Comparison of ENCODE assay signal across 8 cellular contexts in genomic region chr22:31660860-31661341, GRCh38. TPM values are rescaled to one million over a fixed set of nuclear protein-coding genes. Genes with fewer than 3 reads are reported as not detected.
A peak's percentile ranks its signal among the peaks of the same experiment; 100 is the strongest.
DNase-seq lines count a peak whose midpoint lies in the region; ATAC-seq and TF ChIP-seq lines count a peak whose summit lies in the region.
"Not testable (repeated sequence)": the region's sequence is repeated elsewhere in the genome, so short reads cannot be mapped to it uniquely, and the experiment has no call there.

No MANE protein-coding gene starts in this region.

- H3K27ac ChIP-seq in CD4-positive, alpha-beta T cell (ENCODE audit: low read depth, low read length); HEK293 (ENCODE audit: extremely low read depth, low read depth, low read length); OCI-LY7 (ENCODE audit: low read depth, low read length, poor library complexity, severe bottlenecking); right atrium auricular region; neural progenitor cell: not testable (repeated sequence)
- peak overlapping the region; percentile 65 for H3K27ac ChIP-seq in caudate nucleus (ENCODE audit: low read depth, low read length)

- POLR2A ChIA-PET in CD4-positive, alpha-beta T cell (lab: Charles Lee): interaction anchor here (1.6 to 2.6 kb wide), 5 partner anchors 16 to 310 kb away, joined by 6 to 75 read pairs (median 19); partner anchors contain the start of gene DEPDC5
- POLR2A ChIA-PET in HEK293 (lab: Yijun Ruan, JAX): interaction anchor here (0.9 to 3.6 kb wide), 10 partner anchors 8 to 309 kb away, joined by 3 to 39 read pairs (median 12); partner anchors contain the start of gene DEPDC5
- POLR2A ChIA-PET in OCI-LY7 (lab: Charles Lee): interaction anchor here (0.6 kb wide), 1 partner anchor 315 kb away, joined by 3 read pairs; the partner anchor contains the start of gene PATZ1
- POLR2A ChIA-PET in activated CD4-positive, alpha-beta memory T cell treated with anti-CD3 and anti-CD28 coated beads, Interleukin-2, amount 10 ng/mL, durations not matched to agents 7 days and 5 days (lab: Charles Lee): interaction anchor here (0.9 to 3.2 kb wide), 17 partner anchors 8 to 370 kb away, joined by 3 to 37 read pairs (median 7); partner anchors contain the start of genes DEPDC5, PATZ1 and PRR14L

- H3K36me3 ChIP-seq in HEK293 (ENCODE audit: control insufficient read depth in 2 of 2, insufficient read depth in 1 of 2, low read length in 2 of 2); OCI-LY7 (ENCODE audit: insufficient read depth, low read length); right atrium auricular region; neural progenitor cell: not testable (repeated sequence)

- not testable (repeated sequence) for BruUV-seq in OCI-LY7 (replicated peaks; lab: Mats Ljungman, UMichigan)

- H3K79me2 ChIP-seq in OCI-LY7 (ENCODE audit: insufficient read depth, low read depth, low read length) (peaks cover 45% of the 10 kb centered on the region), neural progenitor cell (ENCODE audit: low read depth) (peaks cover 61% of the 10 kb centered on the region)

- not testable (repeated sequence) for H3F3A ChIP-seq in neural progenitor cell (ENCODE audit: low read depth)

- H3K27ac Mint-ChIP-seq in CD4-positive, alpha-beta T cell: peak overlapping the region; percentile 98
- H3K27ac Mint-ChIP-seq in activated CD4-positive, alpha-beta memory T cell treated with anti-CD3 and anti-CD28 coated beads, Interleukin-2, amount 10 ng/mL, durations not matched to agents 7 days and 5 days: peak overlapping the region; percentile 91
- H3K27ac Mint-ChIP-seq in neural progenitor cell: not testable (repeated sequence)

- peak overlapping the region; percentile 69 for H3K9ac ChIP-seq in neural progenitor cell

- intact Hi-C loops in CD4-positive, alpha-beta T cell (cut with DNase I, micrococcal nuclease): loop anchor here (5.0 to 10.0 kb wide), 4 partner anchors 311 to 814 kb away; partner anchors contain the start of genes FBXO7 (in 2 of the 2), RFPL2 (in 1 of the 2) and RTCB (in 1 of the 2)
- intact Hi-C loops in OCI-LY7 (cut with micrococcal nuclease; ENCODE audit: unreplicated experiment): loop anchor here (10.0 kb wide), 1 partner anchor 184 kb away; no protein-coding TSS in a partner anchor

- not testable (repeated sequence) for H3K9me3 Mint-ChIP-seq in CD4-positive, alpha-beta T cell; activated CD4-positive, alpha-beta memory T cell treated with anti-CD3 and anti-CD28 coated beads, Interleukin-2, amount 10 ng/mL, durations not matched to agents 7 days and 5 days; neural progenitor cell

- H3K4me3 Mint-ChIP-seq in CD4-positive, alpha-beta T cell: peak overlapping the region; percentile 99
- H3K4me3 Mint-ChIP-seq in activated CD4-positive, alpha-beta memory T cell treated with anti-CD3 and anti-CD28 coated beads, Interleukin-2, amount 10 ng/mL, durations not matched to agents 7 days and 5 days: peak overlapping the region; percentile 91
- H3K4me3 Mint-ChIP-seq in neural progenitor cell: peak overlapping the region; percentile 100

- H4K20me1 ChIP-seq in OCI-LY7 (ENCODE audit: insufficient read depth, low read length); neural progenitor cell (ENCODE audit: low read depth): not testable (repeated sequence)

- not testable (repeated sequence) for H3K9me2 ChIP-seq in OCI-LY7 (ENCODE audit: insufficient read depth, low read length)

- not testable (repeated sequence) for H2AFZ ChIP-seq in OCI-LY7 (ENCODE audit: low read length); neural progenitor cell (replicated peaks)

- not testable (repeated sequence) for H3K27me3 Mint-ChIP-seq in CD4-positive, alpha-beta T cell; activated CD4-positive, alpha-beta memory T cell treated with anti-CD3 and anti-CD28 coated beads, Interleukin-2, amount 10 ng/mL, durations not matched to agents 7 days and 5 days; neural progenitor cell (ENCODE audit: insufficient read depth, low read depth)

- peak overlapping the region; percentile 94 for H3K4me3 ChIP-seq in HEK293 (ENCODE audit: low read depth, low read length)
- peak overlapping the region; percentile 95 for H3K4me3 ChIP-seq in OCI-LY7 (ENCODE audit: low read depth, low read length, poor library complexity, severe bottlenecking)
- peak overlapping the region; percentile 74 to 80 for H3K4me3 ChIP-seq in right atrium auricular region
- peak overlapping the region; percentile 78 for H3K4me3 ChIP-seq in neural progenitor cell

- peaks cover 38% of the 10 kb centered on the region for H3K4me1 Mint-ChIP-seq in CD4-positive, alpha-beta T cell (ENCODE audit: low read depth)
- peaks cover 37% of the 10 kb centered on the region for H3K4me1 Mint-ChIP-seq in activated CD4-positive, alpha-beta memory T cell treated with anti-CD3 and anti-CD28 coated beads, Interleukin-2, amount 10 ng/mL, durations not matched to agents 7 days and 5 days
- H3K4me1 Mint-ChIP-seq in neural progenitor cell: peaks cover 19% of the 10 kb centered on the region

- not testable (repeated sequence) for H3K9me3 ChIP-seq in CD4-positive, alpha-beta T cell (ENCODE audit: control insufficient read depth, low read length); HEK293 (ENCODE audit: control insufficient read depth, insufficient read depth, low read depth, low read length); OCI-LY7 (ENCODE audit: low read length); right atrium auricular region; neural progenitor cell (ENCODE audit: low read depth)

- H3K27me3 ChIP-seq in CD4-positive, alpha-beta T cell (ENCODE audit: control insufficient read depth, insufficient read depth, low read length); right atrium auricular region; neural progenitor cell: not testable (repeated sequence)

- not testable (repeated sequence) for TF ChIP-seq CTCF in CD4-positive, alpha-beta T cell (IDR thresholded peaks at IDR 0.05); HEK293 (tag by site-specific recombination; IDR thresholded peaks at IDR 0.05); OCI-LY7 (conservative IDR thresholded peaks at IDR 0.05; ENCODE audit: low read length); right atrium auricular region (IDR thresholded peaks at IDR 0.05); neural progenitor cell (IDR thresholded peaks at IDR 0.05)

- peak overlapping the region; percentile 97 for H3K4me2 ChIP-seq in OCI-LY7 (ENCODE audit: low read length)
- H3K4me2 ChIP-seq in neural progenitor cell: peak overlapping the region; percentile 91

- CTCF ChIA-PET in CD4-positive, alpha-beta T cell (lab: Charles Lee): interaction anchor here (2.5 kb wide), 1 partner anchor 16 kb away, joined by 7 read pairs; no protein-coding TSS in a partner anchor
- CTCF ChIA-PET in HEK293 (lab: Yijun Ruan, JAX) (interaction anchor here (0.5 to 9.3 kb wide), 8 partner anchors 14 to 606 kb away, joined by 3 to 126 read pairs (median 4); no protein-coding TSS in a partner anchor), OCI-LY7 (lab: Charles Lee; ENCODE audit: unreplicated experiment) (interaction anchor here (0.6 to 1.6 kb wide), 3 partner anchors 16 to 27 kb away, joined by 3 to 4 read pairs (median 3); no protein-coding TSS in a partner anchor)
- CTCF ChIA-PET in activated CD4-positive, alpha-beta memory T cell treated with anti-CD3 and anti-CD28 coated beads, Interleukin-2, amount 10 ng/mL, durations not matched to agents 7 days and 5 days (lab: Charles Lee): interaction anchor here (1.8 to 6.1 kb wide), 6 partner anchors 16 to 309 kb away, joined by 6 to 87 read pairs (median 12); partner anchors contain the start of genes DEPDC5 and YWHAH

- peak in 1 of 10 experiments; percentile 12 for DNase-seq in CD4-positive, alpha-beta T cell
- not testable (repeated sequence) for DNase-seq in OCI-LY7 (ENCODE audit: low spot score); right atrium auricular region (ENCODE audit: low spot score); neural progenitor cell (ENCODE audit: low spot score)
- DNase-seq in activated CD4-positive, alpha-beta memory T cell treated with anti-CD3 and anti-CD28 coated beads, Interleukin-2, amount 10 ng/mL, durations not matched to agents 7 days and 5 days: peak; percentile 67
- DNase-seq in caudate nucleus (lab: John Stamatoyannopoulos, UW): peak in 5 of 61 donors; percentile 3 to 30 (median 23)
- DNase-seq in stimulated activated naive CD4-positive, alpha-beta T cell treated with Interleukin-2 at 50 U/mL for 16 hours (lab: John Stamatoyannopoulos, UW): peak; percentile 52

- ATAC-seq in CD4-positive, alpha-beta T cell (ENCODE audit: poor library complexity): not testable (repeated sequence)

- H3K4me1 ChIP-seq in HEK293 (ENCODE audit: control insufficient read depth, insufficient read depth, low read length); neural progenitor cell: not testable (repeated sequence)
- H3K4me1 ChIP-seq in OCI-LY7 (ENCODE audit: insufficient read depth, low read length, poor library complexity, severe bottlenecking): peaks cover 18% of the 10 kb centered on the region
- H3K4me1 ChIP-seq in right atrium auricular region: peaks cover 0 to 20% of the 10 kb centered on the region in 2 donors

- H3K36me3 Mint-ChIP-seq in CD4-positive, alpha-beta T cell (ENCODE audit: low read depth): peaks cover 24% of the 10 kb centered on the region
- H3K36me3 Mint-ChIP-seq in activated CD4-positive, alpha-beta memory T cell treated with anti-CD3 and anti-CD28 coated beads, Interleukin-2, amount 10 ng/mL, durations not matched to agents 7 days and 5 days (ENCODE audit: low read depth); neural progenitor cell: not testable (repeated sequence)

TF ChIP-seq in HEK293, 187 proteins besides CTCF, POLR2A, EP300 and RAD21 (continues in another document):
- peak; percentile 88 for TF ChIP-seq ZBTB17 (tag by site-specific recombination; IDR thresholded peaks at IDR 0.05)

RNA-seq across cellular contexts. Expression of gene PISD, which starts 1.1 kb away (rescaled TPM):
- 10 to 100 TPM; 23.4 to 25.3 TPM for total RNA-seq in CD4-positive, alpha-beta T cell
- total RNA-seq in OCI-LY7 (2014; rRNA removed; shearing (Covaris generic)): 21.5 and 25.7 TPM in 2 replicates
- total RNA-seq in OCI-LY7 (2022) (39.4 and 51.9 TPM in 2 replicates), right atrium auricular region (10 to 100 TPM; 14.8 to 27.3 TPM), neural progenitor cell (ENCODE audit: low replicate concordance) (18.1 and 41.2 TPM in 2 replicates)
- 10 to 100 TPM; 19.2 to 19.6 TPM for total RNA-seq in activated CD4-positive, alpha-beta memory T cell treated with anti-CD3 and anti-CD28 coated beads, Interleukin-2, amount 10 ng/mL, durations not matched to agents 7 days and 5 days
